ENCODE assay signal across 27 cellular contexts in genomic region chr1:91346824-91347223, GRCh38. TPM values are rescaled to one million over a fixed set of nuclear protein-coding genes. Genes with fewer than 3 reads are reported as not detected.
"Had no signal": no experiment of that assay in that cellular context is flagged by ENCODE, and none has a peak within 500 bp of the region (broad histone marks: within the 10 kb centered on the region; RNA-seq: fewer than 3 reads in every experiment).

No MANE protein-coding gene starts in this region.

- FAIRE-seq: colon, endometrium, endothelial cell of umbilical vein had no signal

- ATAC-seq: effector memory CD8-positive, alpha-beta T cell; esophagus mucosa; foreskin keratinocyte; gastrocnemius medialis; gastroesophageal sphincter; heart left ventricle; heart right ventricle had no signal

- H3K4me3 ChIP-seq: colonic mucosa, coronary artery, dorsolateral prefrontal cortex, esophagus muscularis mucosa, esophagus squamous epithelium, gastrocnemius medialis, gastroesophageal sphincter, heart left ventricle, heart right ventricle had no signal

- H3K36me3 ChIP-seq: colonic mucosa, esophagus muscularis mucosa, esophagus squamous epithelium, gastrocnemius medialis, gastroesophageal sphincter had no signal

- H3K9me3 ChIP-seq: colonic mucosa, esophagus muscularis mucosa, esophagus squamous epithelium, gastrocnemius medialis, gastroesophageal sphincter, heart left ventricle, heart right ventricle had no signal

- H3K27ac ChIP-seq: colonic mucosa, coronary artery, dorsolateral prefrontal cortex, epithelial cell of prostate, esophagus muscularis mucosa, esophagus squamous epithelium, foreskin keratinocyte, gastrocnemius medialis, gastroesophageal sphincter, heart left ventricle, heart right ventricle had no signal

- H3K4me1 ChIP-seq: colonic mucosa, esophagus muscularis mucosa, esophagus squamous epithelium, foreskin keratinocyte, gastrocnemius medialis, gastroesophageal sphincter, heart left ventricle, heart right ventricle had no signal

- DNase-seq: colonic mucosa; cortex of kidney; dermis blood vessel endothelial cell; dorsolateral prefrontal cortex; effector CD4-positive, alpha-beta T cell; effector CD8-positive, alpha-beta T cell; effector memory CD4-positive, alpha-beta T cell; effector memory CD8-positive, alpha-beta T cell; endodermal cell; erythroblast; esophagus squamous epithelium; foreskin fibroblast; foreskin keratinocyte; foreskin melanocyte; gastrocnemius medialis; glutamatergic neuron; head of caudate nucleus; heart left ventricle; heart right ventricle had no signal

- H3K27me3 ChIP-seq: colonic mucosa, dorsolateral prefrontal cortex, esophagus muscularis mucosa, esophagus squamous epithelium, foreskin keratinocyte, gastrocnemius medialis, gastroesophageal sphincter, heart left ventricle, heart right ventricle had no signal

RNA-seq across cellular contexts. Expression of gene HFM1, which starts 57.8 kb away (rescaled TPM):
- polyA plus RNA-seq: endothelial cell of umbilical vein, foreskin keratinocyte had no signal
